Comparison of ENCODE assay signal across 23 cellular contexts in the genomic region with DNA sequence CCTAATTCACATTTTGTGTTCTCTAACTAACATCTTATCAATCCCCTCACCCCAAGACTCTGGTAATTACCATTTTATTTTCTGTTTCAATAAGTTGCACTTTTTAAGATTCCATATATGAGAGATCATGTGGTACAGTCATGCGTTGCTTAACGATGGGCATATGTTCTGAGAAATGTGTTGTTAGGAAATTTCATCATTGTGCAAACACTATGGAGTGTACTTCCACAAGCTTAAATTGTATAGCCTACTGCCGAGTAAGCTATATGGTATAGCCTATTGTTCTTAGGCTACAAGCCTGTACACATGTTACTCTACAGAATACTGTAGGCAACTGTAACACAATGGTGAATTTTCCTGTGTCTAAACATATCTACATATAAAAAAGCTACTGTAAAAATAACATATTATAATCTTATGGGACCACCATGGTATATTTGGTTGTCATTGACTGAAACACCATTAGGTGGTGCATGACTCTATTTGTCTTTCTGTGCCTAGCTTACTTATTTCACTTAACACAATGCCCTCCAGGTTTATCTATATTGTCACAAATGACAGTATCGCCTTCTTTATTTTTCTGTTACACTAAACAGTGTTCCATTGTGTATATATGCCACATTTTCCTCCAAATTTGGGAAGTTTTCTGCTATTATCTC.
DNase-seq lines count a peak whose midpoint lies in the region; ATAC-seq and TF ChIP-seq lines count a peak whose summit lies in the region.
"Had no signal": no experiment of that assay in that cellular context is flagged by ENCODE, and none has a peak within 500 bp of the region (broad histone marks: within the 10 kb centered on the region; RNA-seq: fewer than 3 reads in every experiment).

No MANE protein-coding gene starts in this region.

- H4K20me1 ChIP-seq in HCT116 (ENCODE audit: insufficient read depth), result no peaks in the 10 kb centered on the region
- no peaks in the 10 kb centered on the region for H4K20me1 ChIP-seq in OCI-LY1 (ENCODE audit: insufficient read depth, low read length)

- no peak for TF ChIP-seq POLR2A in HCT116 (IDR thresholded peaks at IDR 0.05; ENCODE audit: borderline replicate concordance, extremely low read depth, insufficient read depth, insufficient read length)

- no peak overlapping the region for H3K27ac ChIP-seq in C4-2B
- no peak overlapping the region for H3K27ac ChIP-seq in HCT116 (ENCODE audit: low read depth, low read length)
- no peak overlapping the region for H3K27ac ChIP-seq in OCI-LY1 (ENCODE audit: low read depth, low read length, poor library complexity, severe bottlenecking)
- H3K27ac ChIP-seq: epithelial cell of prostate, tibial artery had no signal

- CTCF ChIA-PET in HCT116 (lab: Charles Lee), result interaction anchor here (1.2 kb wide), 1 partner anchor 8 kb away, joined by 4 read pairs; no protein-coding TSS in a partner anchor

- RAD21 ChIA-PET in HCT116 (lab: Charles Lee; ENCODE audit: low non-redundant PET in 1 of 2, low total read pairs in 2 of 2, uncharacterized antibody in 2 of 2, unreplicated experiment in 2 of 2), result no interaction called here

- POLR2A ChIA-PET in HCT116 (lab: Charles Lee), result no interaction called here

- no peak overlapping the region for H3K4me2 ChIP-seq in HCT116 (ENCODE audit: low read length)
- no peak overlapping the region for H3K4me2 ChIP-seq in OCI-LY1 (ENCODE audit: low read length)

- TF ChIP-seq CTCF in C4-2B (conservative IDR thresholded peaks at IDR 0.05) (peak; percentile 26), HCT116 (IDR thresholded peaks at IDR 0.05 in 2 of 3, conservative IDR thresholded peaks at IDR 0.05 in 1 of 3; ENCODE audit: borderline replicate concordance in 1 of 3, insufficient read depth in 1 of 3, low read depth in 2 of 3, low read length in 2 of 3) (peak in 2 of 3 experiments; percentile 16 to 31; a peak in 3 of 6 replicates), OCI-LY1 (IDR thresholded peaks at IDR 0.05; ENCODE audit: low read length) (peak; percentile 36; the same call in 1 of the 2 replicates), epithelial cell of esophagus (IDR thresholded peaks at IDR 0.05; ENCODE audit: insufficient read depth, low read depth, low read length, missing control alignments) (no peak)

- no TSS peak for BruUV-seq in HCT116 (replicated peaks; lab: Mats Ljungman, UMichigan)

- no peak for DNase-seq in HCT116 (ENCODE audit: low read depth, low spot score)
- DNase-seq in epithelial cell of esophagus (ENCODE audit: low read depth), result peak; percentile 64
- no peak for DNase-seq in hypothalamus (lab: John Stamatoyannopoulos, UW)
- DNase-seq in activated effector memory CD4-positive, alpha-beta T cell treated with anti-CD3 and anti-CD28 coated beads, Interleukin-2, amount 50 U/mL, for 16 hours, result no peak
- no peak for DNase-seq in NCI-H146 (lab: John Stamatoyannopoulos, UW)
- DNase-seq: activated CD4-positive, alpha-beta T cell treated with anti-CD3 and anti-CD28 coated beads, Interleukin-2, amount 50 U/mL, for 4 hours; dermis blood vessel endothelial cell; foreskin melanocyte; GDM1; left colon; NCI-H1436; NCI-H2227 treated with DMSO at 0.1 percent for 48 hours; SHP77; stimulated activated CD4-positive, alpha-beta T cell treated with anti-CD3 and anti-CD28 coated beads, Interleukin-2, amount 100 ng/mL, for 24 hours; stimulated activated naive CD8-positive, alpha-beta T cell treated with anti-CD3 and anti-CD28 coated beads, Interleukin-15, Interleukin-2, amounts not matched to agents 100 U/mL and 50 U/mL, for 24 hours; T-helper 1 cell; tibial artery had no signal

- TF ChIP-seq RAD21 in HCT116 (IDR thresholded peaks at IDR 0.05; ENCODE audit: low read depth), result 0 out of 2 replicates have a peak, but pooled peaks have one; percentile 11

- H3K36me3 ChIP-seq in HCT116 (ENCODE audit: control insufficient read depth in 1 of 2, insufficient read depth in 2 of 2, low read length in 2 of 2) (no peaks in the 10 kb centered on the region), OCI-LY1 (ENCODE audit: insufficient read depth, low read length) (no peaks in the 10 kb centered on the region)
- H3K36me3 ChIP-seq: tibial artery had no signal

- peak; percentile 46; the same call in 1 of the 2 replicates for ATAC-seq in HCT116
- no peak for ATAC-seq in HG02884 (IDR thresholded peaks at IDR 0.05; ENCODE audit: unreplicated experiment)
- ATAC-seq: K562; left colon; natural killer cell treated with Interleukin-12 subunit alpha and Interleukin-12 subunit beta and Interleukin-15 and Interleukin-18, amount 100 ng/mL, for 72 hours; stimulated activated naive CD8-positive, alpha-beta T cell treated with anti-CD3 and anti-CD28 coated beads, Interleukin-15, Interleukin-2, amounts not matched to agents 100 U/mL and 50 U/mL, for 24 hours had no signal

- H3K9me3 ChIP-seq in HCT116 (ENCODE audit: control insufficient read depth in 1 of 2, insufficient read depth in 1 of 2, low read depth in 1 of 2, low read length in 2 of 2), result no peaks in the 10 kb centered on the region
- H3K9me3 ChIP-seq in OCI-LY1 (ENCODE audit: low read length), result no peaks in the 10 kb centered on the region
- H3K9me3 ChIP-seq: tibial artery had no signal

- H3K79me2 ChIP-seq in HCT116 (ENCODE audit: insufficient read depth, low read length), result no peaks in the 10 kb centered on the region
- H3K79me2 ChIP-seq in OCI-LY1 (ENCODE audit: insufficient read depth, low read length), result no peaks in the 10 kb centered on the region

- H3K4me1 ChIP-seq in HCT116 (ENCODE audit: control insufficient read depth in 1 of 2, insufficient read depth in 2 of 2, low read length in 2 of 2), result no peaks in the 10 kb centered on the region
- H3K4me1 ChIP-seq in OCI-LY1 (ENCODE audit: insufficient read depth, low read length, severe bottlenecking), result no peaks in the 10 kb centered on the region
- H3K4me1 ChIP-seq: tibial artery had no signal

- no peaks in the 10 kb centered on the region for H3F3A ChIP-seq in OCI-LY1 (ENCODE audit: insufficient read depth, low read length)

- intact Hi-C loops in HCT116 (cut with micrococcal nuclease), result no loop called here

- H3K9me2 ChIP-seq in HCT116 (ENCODE audit: insufficient read depth) (no peaks in the 10 kb centered on the region), OCI-LY1 (ENCODE audit: low read depth, low read length) (no peaks in the 10 kb centered on the region)

- no peak overlapping the region for H2AFZ ChIP-seq in HCT116 (ENCODE audit: low read depth, low read length, poor library complexity, severe bottlenecking)
- H2AFZ ChIP-seq in OCI-LY1 (ENCODE audit: low read length), result no peak overlapping the region

- H3K27me3 ChIP-seq in HCT116 (ENCODE audit: insufficient read depth, low read length) (no peaks in the 10 kb centered on the region), OCI-LY1 (ENCODE audit: insufficient read depth, low read length) (no peaks in the 10 kb centered on the region)
- H3K27me3 ChIP-seq: tibial artery had no signal

- H3K9ac ChIP-seq in HCT116 (ENCODE audit: low read length), result no peak overlapping the region
- no peak overlapping the region for H3K9ac ChIP-seq in OCI-LY1 (ENCODE audit: low read length)

- H3K4me3 ChIP-seq in HCT116 (replicated peaks in 1 of 2; ENCODE audit: low read depth in 1 of 2, low read length in 2 of 2) (no peak overlapping the region), OCI-LY1 (ENCODE audit: low read depth, low read length, poor library complexity, severe bottlenecking) (no peak overlapping the region), epithelial cell of esophagus (ENCODE audit: low read length) (no peak overlapping the region)
- H3K4me3 ChIP-seq: K562, tibial artery had no signal

TF ChIP-seq in HCT116, 20 proteins besides CTCF, POLR2A, EP300 and RAD21 (continues in another document):
- TF ChIP-seq CEBPB (IDR thresholded peaks at IDR 0.05; ENCODE audit: low read depth) (no peak), JUND (IDR thresholded peaks at IDR 0.05) (no peak), ELF1 (IDR thresholded peaks at IDR 0.05; ENCODE audit: borderline replicate concordance, low read depth) (no peak), YY1 (IDR thresholded peaks at IDR 0.05; ENCODE audit: extremely low read depth, insufficient replicate concordance, low read depth, low read length) (no peak), SP1 (IDR thresholded peaks at IDR 0.05; ENCODE audit: low read depth) (no peak), REST (IDR thresholded peaks at IDR 0.05; ENCODE audit: low read depth) (no peak)
